8 cellular contexts compared by ENCODE assay signal in genomic region chr10:85612378-85612775, GRCh38.
DNase-seq lines count a peak whose midpoint lies in the region; ATAC-seq and TF ChIP-seq lines count a peak whose summit lies in the region.

No MANE protein-coding gene starts in this region.

- H3K9me3 Mint-ChIP-seq in endodermal cell (peaks cover 2% of the 10 kb centered on the region), MCF 10A (ENCODE audit: unreplicated experiment) (no peaks in the 10 kb centered on the region), WTC11 (no peaks in the 10 kb centered on the region; the same call in 1 of the 2 replicates)

- no peak overlapping the region for H3K27ac Mint-ChIP-seq in endodermal cell
- H3K27ac Mint-ChIP-seq in MCF 10A (ENCODE audit: low read depth, unreplicated experiment): no peak overlapping the region
- H3K27ac Mint-ChIP-seq in WTC11: no peak overlapping the region

- POLR2A ChIA-PET in MCF 10A (lab: Yijun Ruan, JAX): interaction anchor here (0.7 kb wide), 1 partner anchor 489 kb away, joined by 3 read pairs; no protein-coding TSS in a partner anchor
- POLR2A ChIA-PET in WTC11 (lab: Charles Lee): no interaction called here

- no peaks in the 10 kb centered on the region for H3K9me3 ChIP-seq in endodermal cell (ENCODE audit: control insufficient read depth, low read length)

- no TSS peak for BruUV-seq in MCF 10A (replicated peaks; lab: Mats Ljungman, UMichigan)

- H3K4me3 Mint-ChIP-seq in endodermal cell: no peak overlapping the region
- H3K4me3 Mint-ChIP-seq in MCF 10A (ENCODE audit: unreplicated experiment): no peak overlapping the region
- H3K4me3 Mint-ChIP-seq in WTC11: no peak overlapping the region

- intact Hi-C loops in MCF 10A (cut with micrococcal nuclease): no loop called here

- peak; percentile 21 for DNase-seq in NOMO-1 treated with dmso at 0.1 percent for 144 hours (lab: John Stamatoyannopoulos, UW; ENCODE audit: unreplicated experiment)
- peak; percentile 24 for DNase-seq in endodermal cell
- no peak for DNase-seq in MCF 10A (ENCODE audit: unreplicated experiment)
- no peak for DNase-seq in WTC11 (ENCODE audit: low spot score)
- DNase-seq in NCI-H524 (lab: John Stamatoyannopoulos, UW): no peak
- DNase-seq in LoVo (ENCODE audit: low spot score): no peak

- H3K4me1 Mint-ChIP-seq in endodermal cell (peaks cover 6% of the 10 kb centered on the region), MCF 10A (ENCODE audit: insufficient read depth, unreplicated experiment) (no peaks in the 10 kb centered on the region), WTC11 (no peaks in the 10 kb centered on the region)

- no peaks in the 10 kb centered on the region for H3K4me1 ChIP-seq in endodermal cell (ENCODE audit: control insufficient read depth, insufficient read depth, low read length)

- H3K36me3 ChIP-seq in endodermal cell (ENCODE audit: control insufficient read depth, insufficient read depth, low read length): no peaks in the 10 kb centered on the region

- no peak overlapping the region for H3K27ac ChIP-seq in endodermal cell (ENCODE audit: low read depth, low read length)

- no peak overlapping the region for H3K4me3 ChIP-seq in endodermal cell (ENCODE audit: low read length)

- H3K27me3 ChIP-seq in endodermal cell (ENCODE audit: control insufficient read depth, insufficient read depth, low read length, poor library complexity, severe bottlenecking): no peaks in the 10 kb centered on the region

- H3K27me3 Mint-ChIP-seq in endodermal cell (ENCODE audit: insufficient read depth) (no peaks in the 10 kb centered on the region), MCF 10A (ENCODE audit: insufficient read depth, unreplicated experiment) (no peaks in the 10 kb centered on the region), WTC11 (ENCODE audit: low read depth) (no peaks in the 10 kb centered on the region)

- 93% methylated on average over 3 of the region's 3 CpGs; no CpG with 5 or more reads in 1 of the 2 experiments for WGBS in endodermal cell (ENCODE audit: insufficient coverage in 1 of 2, insufficient read length in 1 of 2), 2 experiments

- H3K36me3 Mint-ChIP-seq in endodermal cell (ENCODE audit: low read depth): no peaks in the 10 kb centered on the region
- H3K36me3 Mint-ChIP-seq in MCF 10A (ENCODE audit: insufficient read depth, unreplicated experiment): no peaks in the 10 kb centered on the region
- H3K36me3 Mint-ChIP-seq in WTC11: no peaks in the 10 kb centered on the region

- TF ChIP-seq CTCF in endodermal cell (conservative IDR thresholded peaks at IDR 0.05) (no peak), MCF 10A (IDR thresholded peaks at IDR 0.05; ENCODE audit: unreplicated experiment) (no peak), WTC11 (IDR thresholded peaks at IDR 0.05) (no peak)

- CTCF ChIA-PET in MCF 10A (lab: Yijun Ruan, JAX) (interaction anchor here (0.5 to 1.1 kb wide), 9 partner anchors 9 to 406 kb away, joined by 3 to 8 read pairs (median 3); no protein-coding TSS in a partner anchor), WTC11 (lab: Charles Lee) (no interaction called here)

- ATAC-seq in GM18861 (IDR thresholded peaks at IDR 0.05; ENCODE audit: unreplicated experiment) (peak; percentile 95), HG02759 (IDR thresholded peaks at IDR 0.05; ENCODE audit: unreplicated experiment) (peak; percentile 85), WTC11 (no peak)

- H3K9ac ChIP-seq in endodermal cell (ENCODE audit: extremely low read depth, low read length, poor library complexity, severe bottlenecking): no peak overlapping the region

TF ChIP-seq in WTC11, 78 proteins besides CTCF, POLR2A, EP300 and RAD21 (continues in another document):
- TF ChIP-seq NR3C1 (CRISPR knock-in tag; conservative IDR thresholded peaks at IDR 0.05; ENCODE audit: low read depth) (no peak), SP1 (CRISPR knock-in tag; conservative IDR thresholded peaks at IDR 0.05) (no peak), ZBTB43 (CRISPR knock-in tag; IDR thresholded peaks at IDR 0.05) (no peak), CREM (CRISPR knock-in tag; IDR thresholded peaks at IDR 0.05) (no peak), MYBL2 (CRISPR knock-in tag; IDR thresholded peaks at IDR 0.05) (no peak), SOX15 (CRISPR knock-in tag; IDR thresholded peaks at IDR 0.05) (no peak), ZMAT4 (CRISPR knock-in tag; IDR thresholded peaks at IDR 0.05) (no peak), FOXJ3 (CRISPR knock-in tag; IDR thresholded peaks at IDR 0.05; ENCODE audit: borderline replicate concordance) (no peak), NFE2L1 (CRISPR knock-in tag; IDR thresholded peaks at IDR 0.05) (no peak), HMGXB4 (CRISPR knock-in tag; IDR thresholded peaks at IDR 0.05) (no peak), NFATC4 (CRISPR knock-in tag; IDR thresholded peaks at IDR 0.05) (no peak), IRF2 (CRISPR knock-in tag; IDR thresholded peaks at IDR 0.05; ENCODE audit: borderline replicate concordance, low read depth) (no peak), ZNF671 (CRISPR knock-in tag; IDR thresholded peaks at IDR 0.05) (no peak), NR2C2 (CRISPR knock-in tag; IDR thresholded peaks at IDR 0.05) (no peak)
- TF ChIP-seq, protein P1, sequence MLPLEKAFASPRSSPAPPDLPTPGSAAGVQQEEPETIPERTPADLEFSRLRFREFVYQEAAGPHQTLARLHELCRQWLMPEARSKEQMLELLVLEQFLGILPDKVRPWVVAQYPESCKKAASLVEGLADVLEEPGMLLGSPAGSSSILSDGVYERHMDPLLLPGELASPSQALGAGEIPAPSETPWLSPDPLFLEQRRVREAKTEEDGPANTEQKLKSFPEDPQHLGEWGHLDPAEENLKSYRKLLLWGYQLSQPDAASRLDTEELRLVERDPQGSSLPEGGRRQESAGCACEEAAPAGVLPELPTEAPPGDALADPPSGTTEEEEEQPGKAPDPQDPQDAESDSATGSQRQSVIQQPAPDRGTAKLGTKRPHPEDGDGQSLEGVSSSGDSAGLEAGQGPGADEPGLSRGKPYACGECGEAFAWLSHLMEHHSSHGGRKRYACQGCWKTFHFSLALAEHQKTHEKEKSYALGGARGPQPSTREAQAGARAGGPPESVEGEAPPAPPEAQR (CRISPR knock-in tag; IDR thresholded peaks at IDR 0.05): no peak
- TF ChIP-seq, protein P2, sequence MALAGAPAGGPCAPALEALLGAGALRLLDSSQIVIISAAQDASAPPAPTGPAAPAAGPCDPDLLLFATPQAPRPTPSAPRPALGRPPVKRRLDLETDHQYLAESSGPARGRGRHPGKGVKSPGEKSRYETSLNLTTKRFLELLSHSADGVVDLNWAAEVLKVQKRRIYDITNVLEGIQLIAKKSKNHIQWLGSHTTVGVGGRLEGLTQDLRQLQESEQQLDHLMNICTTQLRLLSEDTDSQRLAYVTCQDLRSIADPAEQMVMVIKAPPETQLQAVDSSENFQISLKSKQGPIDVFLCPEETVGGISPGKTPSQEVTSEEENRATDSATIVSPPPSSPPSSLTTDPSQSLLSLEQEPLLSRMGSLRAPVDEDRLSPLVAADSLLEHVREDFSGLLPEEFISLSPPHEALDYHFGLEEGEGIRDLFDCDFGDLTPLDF (CRISPR knock-in tag; IDR thresholded peaks at IDR 0.05): no peak
- TF ChIP-seq, protein P3, sequence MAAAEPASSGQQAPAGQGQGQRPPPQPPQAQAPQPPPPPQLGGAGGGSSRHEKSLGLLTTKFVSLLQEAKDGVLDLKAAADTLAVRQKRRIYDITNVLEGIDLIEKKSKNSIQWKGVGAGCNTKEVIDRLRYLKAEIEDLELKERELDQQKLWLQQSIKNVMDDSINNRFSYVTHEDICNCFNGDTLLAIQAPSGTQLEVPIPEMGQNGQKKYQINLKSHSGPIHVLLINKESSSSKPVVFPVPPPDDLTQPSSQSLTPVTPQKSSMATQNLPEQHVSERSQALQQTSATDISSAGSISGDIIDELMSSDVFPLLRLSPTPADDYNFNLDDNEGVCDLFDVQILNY (CRISPR knock-in tag; IDR thresholded peaks at IDR 0.05): no peak

Comparison
In these comparisons a context has a peak if more than half of its experiments do, and no peak if none do; other contexts are left out.
1. DNase-seq: peak in NOMO-1 treated with dmso at 0.1 percent for 144 hours (single experiment) and endodermal cell (single experiment); none in MCF 10A (single experiment), WTC11 (single experiment), NCI-H524 (0 of 2) and LoVo (single experiment).